18 cellular contexts compared by ENCODE assay signal in genomic region chr1:954927-955326, GRCh38. TPM values are rescaled to one million over a fixed set of nuclear protein-coding genes. Genes with fewer than 3 reads are reported as not detected.
DNase-seq lines count a peak whose midpoint lies in the region; ATAC-seq, FAIRE-seq and TF ChIP-seq lines count a peak whose summit lies in the region.
"Had no signal": no experiment of that assay in that cellular context is flagged by ENCODE, and none has a peak within 500 bp of the region (broad histone marks: within the 10 kb centered on the region; RNA-seq: fewer than 3 reads in every experiment).

No MANE protein-coding gene starts in this region.

- RAD21 ChIA-PET in GM12878 (lab: Charles Lee; ENCODE audit: unreplicated experiment): no interaction called here

- H3K27me3 ChIP-seq in HL-60 (ENCODE audit: insufficient read depth, poor library complexity, severe bottlenecking): no peaks in the 10 kb centered on the region
- no peaks in the 10 kb centered on the region for H3K27me3 ChIP-seq in GM12878 (replicated peaks in 1 of 2; ENCODE audit: control insufficient read depth in 2 of 2, insufficient read depth in 2 of 2, low read length in 1 of 2)

- peaks cover 3% of the 10 kb centered on the region; the same call in 1 of the 2 replicates for H4K20me1 ChIP-seq in GM12878 (ENCODE audit: control insufficient read depth, insufficient read depth)

- H3K9me3 Mint-ChIP-seq in neural crest cell: no peaks in the 10 kb centered on the region
- H3K9me3 Mint-ChIP-seq: GM23338, IgD-negative memory B cell had no signal

- SMC1A ChIA-PET in GM12878 (lab: Charles Lee; ENCODE audit: uncharacterized antibody, unreplicated experiment): no interaction called here

- peaks cover 20% of the 10 kb centered on the region for H3K79me2 ChIP-seq in GM12878 (ENCODE audit: control insufficient read depth, insufficient read depth, low read length)

- no peak for TF ChIP-seq EP300 in GM12878 (IDR thresholded peaks at IDR 0.05; ENCODE audit: borderline replicate concordance in 1 of 2, control insufficient read depth in 1 of 2, low read depth in 2 of 2, low read length in 2 of 2)

- peaks cover 13% of the 10 kb centered on the region for H3K4me1 Mint-ChIP-seq in neural crest cell

- no peaks in the 10 kb centered on the region for H3K27me3 Mint-ChIP-seq in neural crest cell (ENCODE audit: low read depth)
- H3K27me3 Mint-ChIP-seq: CD4-positive, CD25-positive, alpha-beta regulatory T cell; IgD-negative memory B cell had no signal

- no peak for ATAC-seq in GM12878
- ATAC-seq: GM23338 had no signal

- 0 out of 2 replicates have a peak, but pooled peaks have one; percentile 9 for TF ChIP-seq POLR2A in GM12878 (IDR thresholded peaks at IDR 0.05; ENCODE audit: low read depth, low read length)

- POLR2A ChIA-PET in GM12878 (lab: Charles Lee): no interaction called here

- WGBS in GM12878 (ENCODE audit: insufficient coverage, insufficient replicate concordance, low lambda C conversion rate, missing lambda C conversion rate): 95% methylated on average over 13 of the region's 13 CpGs

- H3K4me3 ChIP-seq in HL-60 (replicated peaks; ENCODE audit: insufficient read depth, low read length) (no peak overlapping the region), GM12878 (no peak overlapping the region)
- H3K4me3 ChIP-seq: BLaER1 treated with 17β-estradiol and CSF1 and Interleukin-3, amounts not matched to agents 10 nM and 100 nM; GM23338 had no signal

- no peaks in the 10 kb centered on the region for H3K9me3 ChIP-seq in GM12878 (replicated peaks; ENCODE audit: control insufficient read depth, insufficient read depth, low read length)
- H3K9me3 ChIP-seq: BLaER1 treated with 17β-estradiol and CSF1 and Interleukin-3, amounts not matched to agents 10 nM and 100 nM had no signal

- DNase-seq in HL-60 (ENCODE audit: low read depth in 1 of 2, low spot score in 1 of 2) (no peak), GM12878 (ENCODE audit: low read depth, low spot score) (no peak), neural crest cell (ENCODE audit: low read depth, low spot score) (no peak), NCI-H524 treated with DMSO at 0.1 percent for 48 hours (lab: John Stamatoyannopoulos, UW) (no peak), LoVo (ENCODE audit: low spot score) (no peak), HCEC 1CT (no peak)
- DNase-seq: ACHN; Calu3; CD4-positive, CD25-positive, alpha-beta regulatory T cell; DMS 273 treated with DMSO at 0.1 percent for 48 hours; H7 had no signal

- H3K36me3 Mint-ChIP-seq in neural crest cell (ENCODE audit: low read depth): peaks cover 10% of the 10 kb centered on the region

- no peak overlapping the region for H3K9ac ChIP-seq in GM12878 (ENCODE audit: control insufficient read depth, insufficient read depth, low read length)
- H3K9ac ChIP-seq: KMS-11 had no signal

- TF ChIP-seq CTCF in HL-60 (IDR thresholded peaks at IDR 0.05; ENCODE audit: insufficient read depth, low read length) (no peak), GM12878 (IDR thresholded peaks at IDR 0.05 in 2 of 3, conservative IDR thresholded peaks at IDR 0.05 in 1 of 3; ENCODE audit: control insufficient read depth in 2 of 3, extremely low read depth in 1 of 3, insufficient read depth in 1 of 3, low read depth in 3 of 3, low read length in 3 of 3) (no peak), neural crest cell (conservative IDR thresholded peaks at IDR 0.05) (no peak)

- H3K27ac ChIP-seq in HL-60 (replicated peaks): peak overlapping the region; percentile 78
- no peak overlapping the region for H3K27ac ChIP-seq in GM12878 (ENCODE audit: control insufficient read depth, insufficient read depth)
- H3K27ac ChIP-seq: BLaER1 treated with 17β-estradiol and CSF1 and Interleukin-3, amounts not matched to agents 10 nM and 100 nM; KMS-11 had no signal

- H3K4me3 Mint-ChIP-seq in neural crest cell: peak overlapping the region; percentile 65
- H3K4me3 Mint-ChIP-seq: CD4-positive, CD25-positive, alpha-beta regulatory T cell; GM23338 had no signal

- no peak for TF ChIP-seq RAD21 in GM12878 (IDR thresholded peaks at IDR 0.05; ENCODE audit: insufficient read depth, low read depth, low read length)

- no peak overlapping the region for H3K27ac Mint-ChIP-seq in neural crest cell (ENCODE audit: unreplicated experiment)
- H3K27ac Mint-ChIP-seq: CD4-positive, CD25-positive, alpha-beta regulatory T cell; GM23338 had no signal

- peaks cover 10% of the 10 kb centered on the region for H3K4me1 ChIP-seq in GM12878 (ENCODE audit: control insufficient read depth, insufficient read depth, low read length)

- peaks cover 18 to 49% of the 10 kb centered on the region in 2 experiments; a peak in 3 of 4 replicates for H3K36me3 ChIP-seq in GM12878 (ENCODE audit: control insufficient read depth in 2 of 2, insufficient read depth in 2 of 2, low read length in 1 of 2)

- FAIRE-seq in GM12878 (lab: Jason Lieb, UNC): no peak
- FAIRE-seq: GM18507 had no signal

- no TSS peak for BruUV-seq in GM12878 (replicated peaks; lab: Mats Ljungman, UMichigan)

- H2AFZ ChIP-seq in GM12878 (ENCODE audit: control insufficient read depth, low read depth, low read length): no peak overlapping the region
- H2AFZ ChIP-seq: GM23338 had no signal

- H3K4me2 ChIP-seq in GM12878 (ENCODE audit: control insufficient read depth, insufficient read depth): no peak overlapping the region
- H3K4me2 ChIP-seq: GM23338, KMS-11 had no signal

- CTCF ChIA-PET in GM12878 (lab: Yijun Ruan, JAX): no interaction called here

- in situ Hi-C loops in GM12878 (cut with MboI): no loop called here

- intact Hi-C loops in GM12878 (cut with micrococcal nuclease; ENCODE audit: unreplicated experiment): no loop called here

RNA-seq across cellular contexts. Expression of gene NOC2L, which starts 4.1 kb away (rescaled TPM):
- 45.4 and 56.2 TPM in 2 replicates for total RNA-seq in GM12878 (2013; cell fraction: nucleolus; rRNA removed)
- total RNA-seq in GM12878 (2014; rRNA removed) (92.5 and 107 TPM in 2 replicates), GM12878 (2014; rRNA removed; fragmentation: Illumina TruSeq; extraction: Trizol) (44.7 and 52.5 TPM in 2 replicates), GM12878 (2021) (115 and 132 TPM in 2 replicates), neural crest cell (95.4 and 106 TPM in 2 replicates)
- 20.8 TPM for polyA plus RNA-seq in GM12878 (2011; ENCODE audit: low read depth)
- polyA plus RNA-seq in GM12878 (2011; rRNA removed) (19.2 and 40.7 TPM in 2 replicates), GM12878 (2014; fragmentation: Illumina TruSeq; extraction: Trizol) (26.6 and 48.6 TPM in 2 replicates), GM12878 (2014; fragmentation: Nextera tagmentation; extraction: Ambion mirVana) (1 to 10 TPM; 1.3 to 4.6 TPM), GM12878 (2014; rRNA removed) (76.1 and 88.9 TPM in 2 replicates), GM12878 (2016; fragmentation: Nextera tagmentation; extraction: Ambion mirVana) (100 to 1,000 TPM; 154 to 171 TPM)
- polyA plus RNA-seq in GM12878 (2011; cell fraction: cytosol; rRNA removed): 66.9 and 84.3 TPM in 2 replicates
- 106 and 173 TPM in 2 replicates for polyA plus RNA-seq in GM12878 (2011; cell fraction: nucleus; rRNA removed)
- 46.1 and 49.2 TPM in 2 replicates for polyA plus RNA-seq in GM12878 (2012)
- 52.2 and 87.7 TPM in 2 replicates for polyA minus RNA-seq in GM12878 (2011; rRNA and poly(A)+ RNA removed)
- polyA minus RNA-seq in GM12878 (2011; cell fraction: cytosol; rRNA and poly(A)+ RNA removed): 42.2 and 44.6 TPM in 2 replicates
- polyA minus RNA-seq in GM12878 (2011; cell fraction: nucleus; rRNA and poly(A)+ RNA removed): 16.1 and 33.3 TPM in 2 replicates

RNA-seq across cellular contexts. Expression of gene KLHL17, which starts 5.5 kb away (rescaled TPM):
- total RNA-seq in GM12878 (2013; cell fraction: nucleolus; rRNA removed): 40.7 and 42.9 TPM in 2 replicates
- total RNA-seq in GM12878 (2014; rRNA removed) (14.9 and 18.2 TPM in 2 replicates), GM12878 (2014; rRNA removed; fragmentation: Illumina TruSeq; extraction: Trizol) (3.6 and 4.0 TPM in 2 replicates), GM12878 (2021) (27.2 and 30.6 TPM in 2 replicates), neural crest cell (41.5 and 43.9 TPM in 2 replicates)
- polyA plus RNA-seq in GM12878 (2011; ENCODE audit: low read depth): 5.1 TPM
- polyA plus RNA-seq in GM12878 (2011; rRNA removed) (3.5 and 8.4 TPM in 2 replicates), GM12878 (2014; fragmentation: Illumina TruSeq; extraction: Trizol) (0.32 and 2.3 TPM in 2 replicates), GM12878 (2014; fragmentation: Nextera tagmentation; extraction: Ambion mirVana) (under 1 TPM; 0.03 to 0.35 TPM), GM12878 (2014; rRNA removed) (28.2 and 35.0 TPM in 2 replicates), GM12878 (2016; fragmentation: Nextera tagmentation; extraction: Ambion mirVana) (1 to 10 TPM; 1.3 to 6.6 TPM)
- polyA plus RNA-seq in GM12878 (2011; cell fraction: cytosol; rRNA removed): 10.9 and 20.3 TPM in 2 replicates
- 410 and 507 TPM in 2 replicates for polyA plus RNA-seq in GM12878 (2011; cell fraction: nucleus; rRNA removed)
- 14.6 and 20.2 TPM in 2 replicates for polyA plus RNA-seq in GM12878 (2012)
- polyA minus RNA-seq in GM12878 (2011; rRNA and poly(A)+ RNA removed): 3.4 and 6.7 TPM in 2 replicates
- polyA minus RNA-seq in GM12878 (2011; cell fraction: cytosol; rRNA and poly(A)+ RNA removed): 2.9 and 4.7 TPM in 2 replicates
- polyA minus RNA-seq in GM12878 (2011; cell fraction: nucleus; rRNA and poly(A)+ RNA removed): 30.2 and 35.6 TPM in 2 replicates

RNA-seq across cellular contexts. Expression of gene PLEKHN1, which starts 11.4 kb away (rescaled TPM):
- total RNA-seq in GM12878 (2013; cell fraction: nucleolus; rRNA removed): 0.29 and 0.39 TPM in 2 replicates
- total RNA-seq in GM12878 (2014; rRNA removed): 0.22 and 0.23 TPM in 2 replicates
- total RNA-seq in GM12878 (2014; rRNA removed; fragmentation: Illumina TruSeq; extraction: Trizol): not detected in 2 replicates
- 0.26 and 0.43 TPM in 2 replicates for total RNA-seq in GM12878 (2021)
- polyA plus RNA-seq in GM12878 (2011; ENCODE audit: low read depth): not detected
- polyA plus RNA-seq in GM12878 (2011; rRNA removed): 0.04 TPM in 1 of 2 replicates, not detected in the other
- polyA plus RNA-seq in GM12878 (2011; cell fraction: cytosol; rRNA removed): 0.01 and 0.05 TPM in 2 replicates
- polyA plus RNA-seq in GM12878 (2011; cell fraction: nucleus; rRNA removed): 0.67 and 0.78 TPM in 2 replicates
- 0.24 and 0.51 TPM in 2 replicates for polyA plus RNA-seq in GM12878 (2012)
- not detected in 2 replicates for polyA plus RNA-seq in GM12878 (2014; fragmentation: Illumina TruSeq; extraction: Trizol)
- polyA plus RNA-seq in GM12878 (2014; fragmentation: Nextera tagmentation; extraction: Ambion mirVana): not detected
- polyA plus RNA-seq in GM12878 (2014; rRNA removed): 0.14 and 0.70 TPM in 2 replicates
- not detected for polyA plus RNA-seq in GM12878 (2016; fragmentation: Nextera tagmentation; extraction: Ambion mirVana)
- polyA minus RNA-seq in GM12878 (2011; rRNA and poly(A)+ RNA removed): not detected in 2 replicates
- polyA minus RNA-seq in GM12878 (2011; cell fraction: cytosol; rRNA and poly(A)+ RNA removed): not detected in 2 replicates
- 0.29 and 0.48 TPM in 2 replicates for polyA minus RNA-seq in GM12878 (2011; cell fraction: nucleus; rRNA and poly(A)+ RNA removed)
- not detected in 2 replicates for total RNA-seq in neural crest cell

RNA-seq across cellular contexts. Expression of gene PERM1, which starts 27.0 kb away (rescaled TPM):
- not detected in 2 replicates for total RNA-seq in GM12878 (2013; cell fraction: nucleolus; rRNA removed)
- total RNA-seq in GM12878 (2014; rRNA removed) (not detected in 2 replicates), GM12878 (2014; rRNA removed; fragmentation: Illumina TruSeq; extraction: Trizol) (not detected in 2 replicates), GM12878 (2021) (not detected in 2 replicates), neural crest cell (0.11 TPM in 1 of 2 replicates, not detected in the other)
- polyA plus RNA-seq in GM12878 (2011; ENCODE audit: low read depth): not detected
- polyA plus RNA-seq in GM12878 (2011; rRNA removed) (not detected in 2 replicates), GM12878 (2014; fragmentation: Illumina TruSeq; extraction: Trizol) (not detected in 2 replicates), GM12878 (2014; fragmentation: Nextera tagmentation; extraction: Ambion mirVana) (not detected), GM12878 (2014; rRNA removed) (not detected in 2 replicates), GM12878 (2016; fragmentation: Nextera tagmentation; extraction: Ambion mirVana) (not detected)
- polyA plus RNA-seq in GM12878 (2011; cell fraction: cytosol; rRNA removed): 0.02 TPM in 1 of 2 replicates, not detected in the other
- polyA plus RNA-seq in GM12878 (2011; cell fraction: nucleus; rRNA removed): not detected in 2 replicates
- polyA plus RNA-seq in GM12878 (2012): 0.30 and 0.38 TPM in 2 replicates
- not detected in 2 replicates for polyA minus RNA-seq in GM12878 (2011; rRNA and poly(A)+ RNA removed)
- polyA minus RNA-seq in GM12878 (2011; cell fraction: cytosol; rRNA and poly(A)+ RNA removed): not detected in 2 replicates
- not detected in 2 replicates for polyA minus RNA-seq in GM12878 (2011; cell fraction: nucleus; rRNA and poly(A)+ RNA removed)
- total RNA-seq: A172; Calu3; CD4-positive, CD25-positive, alpha-beta regulatory T cell; Daoy; GM23338; H7 had no signal
- polyA plus RNA-seq: CD4-positive, CD25-positive, alpha-beta regulatory T cell; IgD-negative memory B cell had no signal

RNA-seq across cellular contexts. Expression of gene SAMD11, which starts 31.2 kb away (rescaled TPM):
- not detected in 2 replicates for total RNA-seq in GM12878 (2013; cell fraction: nucleolus; rRNA removed)
- total RNA-seq in GM12878 (2014; rRNA removed): not detected in 2 replicates
- not detected in 2 replicates for total RNA-seq in GM12878 (2014; rRNA removed; fragmentation: Illumina TruSeq; extraction: Trizol)
- not detected in 2 replicates for total RNA-seq in GM12878 (2021)
- polyA plus RNA-seq in GM12878 (2011; ENCODE audit: low read depth): not detected
- polyA plus RNA-seq in GM12878 (2011; rRNA removed): not detected in 2 replicates
- polyA plus RNA-seq in GM12878 (2011; cell fraction: cytosol; rRNA removed): 0.03 TPM in 1 of 2 replicates, not detected in the other
- 0.10 TPM in 1 of 2 replicates, not detected in the other for polyA plus RNA-seq in GM12878 (2011; cell fraction: nucleus; rRNA removed)
- polyA plus RNA-seq in GM12878 (2012): 0.08 TPM in 1 of 2 replicates, not detected in the other
- polyA plus RNA-seq in GM12878 (2014; fragmentation: Illumina TruSeq; extraction: Trizol): not detected in 2 replicates
- under 1 TPM in 1 of 2 experiments, not detected in 1; 0.04 TPM for polyA plus RNA-seq in GM12878 (2014; fragmentation: Nextera tagmentation; extraction: Ambion mirVana)
- 0.29 TPM in 1 of 2 replicates, not detected in the other for polyA plus RNA-seq in GM12878 (2014; rRNA removed)
- polyA plus RNA-seq in GM12878 (2016; fragmentation: Nextera tagmentation; extraction: Ambion mirVana): under 1 TPM; 0.09 to 0.31 TPM
- not detected in 2 replicates for polyA minus RNA-seq in GM12878 (2011; rRNA and poly(A)+ RNA removed)
- polyA minus RNA-seq in GM12878 (2011; cell fraction: cytosol; rRNA and poly(A)+ RNA removed): 4.3 and 4.5 TPM in 2 replicates
- polyA minus RNA-seq in GM12878 (2011; cell fraction: nucleus; rRNA and poly(A)+ RNA removed): 0.19 and 0.24 TPM in 2 replicates
- total RNA-seq in neural crest cell: 0.14 TPM in 1 of 2 replicates, not detected in the other
- total RNA-seq: CD4-positive, CD25-positive, alpha-beta regulatory T cell had no signal
- polyA plus RNA-seq: IgD-negative memory B cell had no signal
